16 cellular contexts compared by ENCODE assay signal in the genomic region with DNA sequence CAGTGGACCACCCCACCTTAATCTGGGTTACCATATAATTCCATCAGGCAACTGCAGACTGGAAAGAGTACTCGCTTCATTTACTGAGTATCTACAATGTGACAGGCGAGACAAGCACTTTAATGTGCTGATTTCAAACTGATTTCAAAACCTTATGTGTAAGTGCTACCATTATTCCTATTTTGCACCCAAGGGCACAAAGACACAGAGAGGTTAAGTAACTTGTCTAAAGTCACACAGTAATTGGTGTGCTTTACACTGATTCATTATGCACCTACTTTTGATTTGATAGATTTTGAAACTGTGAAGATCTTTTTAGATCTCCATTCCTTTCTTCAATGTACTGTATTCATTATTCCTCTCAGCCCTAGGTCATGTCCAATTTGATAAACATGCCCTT.
A peak's percentile ranks its signal among the peaks of the same experiment; 100 is the strongest.
DNase-seq lines count a peak whose midpoint lies in the region; ATAC-seq, FAIRE-seq and TF ChIP-seq lines count a peak whose summit lies in the region.
"Had no signal": no experiment of that assay in that cellular context is flagged by ENCODE, and none has a peak within 500 bp of the region (broad histone marks: within the 10 kb centered on the region; RNA-seq: fewer than 3 reads in every experiment).

No MANE protein-coding gene starts in this region.

- no peak overlapping the region for H4K5ac ChIP-seq in mesendoderm (ENCODE audit: low read length)

- POLR2A ChIA-PET in A549 (lab: Yijun Ruan, JAX) = no interaction called here

- no peaks in the 10 kb centered on the region for H3K27me3 ChIP-seq in BLaER1 treated with 17β-estradiol and CSF1 and Interleukin-3, amounts not matched to agents 10 nM and 100 nM
- no peaks in the 10 kb centered on the region for H3K27me3 ChIP-seq in mesendoderm (ENCODE audit: insufficient read depth, low read length, poor library complexity)

- CTCF ChIA-PET in A549 (lab: Yijun Ruan, JAX) = no interaction called here

- H3K56ac ChIP-seq in mesendoderm (ENCODE audit: low read length) = no peak overlapping the region

- FAIRE-seq in A549 (lab: Jason Lieb, UNC) = no peak
- FAIRE-seq: RCC 7860 had no signal

- H3K9me3 ChIP-seq in A549 = no peaks in the 10 kb centered on the region
- H3K9me3 ChIP-seq in BLaER1 treated with 17β-estradiol and CSF1 and Interleukin-3, amounts not matched to agents 10 nM and 100 nM (replicated peaks in 1 of 11) = 0 out of 22 replicates have a peak, but pooled peaks cover 0 to 3% (median 0%) of the 10 kb centered on the region in 11 experiments

- no peaks in the 10 kb centered on the region for H3K79me1 ChIP-seq in mesendoderm (ENCODE audit: low read length)

- H3K4me1 ChIP-seq in A549 (peaks cover 5% of the 10 kb centered on the region; the same call in 1 of the 3 replicates), mesendoderm (ENCODE audit: control insufficient read depth, low read depth, low read length) (peaks cover 10% of the 10 kb centered on the region)
- peaks cover 1 to 20% (median 13%) of the 10 kb centered on the region in 10 experiments for H3K4me1 ChIP-seq in BLaER1 treated with 17β-estradiol and CSF1 and Interleukin-3, amounts not matched to agents 10 nM and 100 nM

- H3K4me3 ChIP-seq in A549 = no peak overlapping the region
- no peak overlapping the region for H3K4me3 ChIP-seq in BLaER1 treated with 17β-estradiol and CSF1 and Interleukin-3, amounts not matched to agents 10 nM and 100 nM
- no peak overlapping the region for H3K4me3 ChIP-seq in mesendoderm (ENCODE audit: low read length)

- H2BK5ac ChIP-seq in mesendoderm (ENCODE audit: low read length) = peak overlapping the region; percentile 33

- WGBS in A549 (ENCODE audit: missing lambda C conversion rate) = 65% methylated on average over 2 of the region's 2 CpGs
- no CpG with 5 or more reads among the region's 2 CpGs for WGBS in mesendoderm (ENCODE audit: extremely low coverage, insufficient coverage, low lambda C conversion rate)

- no peak for TF ChIP-seq POLR2A in A549 (IDR thresholded peaks at IDR 0.05; ENCODE audit: low read length)

- no peak overlapping the region for H3K23ac ChIP-seq in mesendoderm (ENCODE audit: low read length)

- no peaks in the 10 kb centered on the region for H3K79me2 ChIP-seq in mesendoderm (ENCODE audit: control insufficient read depth, insufficient read depth, low read length)

- H3K18ac ChIP-seq in mesendoderm (ENCODE audit: low read length) = no peak overlapping the region

- H3K9ac ChIP-seq in BLaER1 treated with 17β-estradiol and CSF1 and Interleukin-3, amounts not matched to agents 10 nM and 100 nM = no peak overlapping the region
- H3K9ac ChIP-seq in mesendoderm (ENCODE audit: low read length) = no peak overlapping the region

- TF ChIP-seq EP300 in A549 (IDR thresholded peaks at IDR 0.05) = no peak

- TF ChIP-seq RAD21 in A549 (conservative IDR thresholded peaks at IDR 0.05 in 1 of 2, IDR thresholded peaks at IDR 0.05 in 1 of 2) = no peak

- TF ChIP-seq CTCF in A549 (IDR thresholded peaks at IDR 0.05) = no peak
- no peak for TF ChIP-seq CTCF in VCaP (conservative IDR thresholded peaks at IDR 0.05)

- DNase-seq in A549 (ENCODE audit: low read depth in 1 of 2, low spot score in 1 of 2) (no peak), mesendoderm (no peak), NCI-H2171 (lab: John Stamatoyannopoulos, UW) (no peak), KG1 (lab: John Stamatoyannopoulos, UW) (no peak), cerebellar nuclear complex (lab: John Stamatoyannopoulos, UW) (no peak)
- no peak for DNase-seq in activated CD4-positive, alpha-beta T cell treated with anti-CD3 and anti-CD28 coated beads for 1 hour
- DNase-seq: C1 segment of cervical spinal cord, H7, NCI-H1048, NCI-H2107, NCI-H345, NCI-H69, SHP77 had no signal

- H2BK120ac ChIP-seq in mesendoderm (ENCODE audit: low read depth, low read length) = no peak overlapping the region

- no peak overlapping the region for H3K27ac ChIP-seq in A549
- no peak overlapping the region for H3K27ac ChIP-seq in BLaER1 treated with 17β-estradiol and CSF1 and Interleukin-3, amounts not matched to agents 10 nM and 100 nM
- H3K27ac ChIP-seq in VCaP = peak overlapping the region; percentile 77
- no peak overlapping the region for H3K27ac ChIP-seq in mesendoderm (ENCODE audit: low read depth, low read length)

- no peak overlapping the region for H4K8ac ChIP-seq in mesendoderm (ENCODE audit: low read depth, low read length)

- no peak overlapping the region for H3K4ac ChIP-seq in mesendoderm (ENCODE audit: low read depth, low read length)

- H4K20me1 ChIP-seq in BLaER1 treated with 17β-estradiol and CSF1 and Interleukin-3, amounts not matched to agents 10 nM and 100 nM = peaks cover 0 to 13% (median 0%) of the 10 kb centered on the region in 11 experiments; a peak in 3 of 22 replicates

- H2BK15ac ChIP-seq in mesendoderm (replicated peaks; ENCODE audit: low read depth) = no peak overlapping the region

- peaks cover 4 to 41% (median 23%) of the 10 kb centered on the region in 11 experiments; a peak in 17 of 22 replicates for H3K36me3 ChIP-seq in BLaER1 treated with 17β-estradiol and CSF1 and Interleukin-3, amounts not matched to agents 10 nM and 100 nM
- no peaks in the 10 kb centered on the region for H3K36me3 ChIP-seq in mesendoderm (ENCODE audit: control insufficient read depth, insufficient read depth, low read length)

- no peak for ATAC-seq in A549

- peak overlapping the region; percentile 84 for H2AK5ac ChIP-seq in mesendoderm (ENCODE audit: low read length)

- no peak overlapping the region for H3K4me2 ChIP-seq in A549
- H3K4me2 ChIP-seq in BLaER1 treated with 17β-estradiol and CSF1 and Interleukin-3, amounts not matched to agents 10 nM and 100 nM = peak overlapping the region in 7 of 11 experiments; percentile 13 to 47 (median 41); a peak in 8 of 22 replicates
- no peak overlapping the region for H3K4me2 ChIP-seq in mesendoderm (ENCODE audit: low read length)

TF ChIP-seq in A549, 52 proteins besides CTCF, POLR2A, EP300 and RAD21:
- TF ChIP-seq NPAS2 (CRISPR knock-in tag; IDR thresholded peaks at IDR 0.05; ENCODE audit: borderline replicate concordance) (no peak), TP53 (CRISPR knock-in tag; IDR thresholded peaks at IDR 0.05) (no peak), KDM1A (IDR thresholded peaks at IDR 0.05; ENCODE audit: low read depth) (peak; percentile 19; the same call in 1 of the 2 replicates)

Comparison
In these comparisons a context has a peak if more than half of its experiments do, and no peak if none do; other contexts are left out.
1. H3K4me2 ChIP-seq: peak in BLaER1 treated with 17β-estradiol and CSF1 and Interleukin-3, amounts not matched to agents 10 nM and 100 nM (7 of 11); none in A549 (single experiment) and mesendoderm (single experiment).